In the genomic region with DNA sequence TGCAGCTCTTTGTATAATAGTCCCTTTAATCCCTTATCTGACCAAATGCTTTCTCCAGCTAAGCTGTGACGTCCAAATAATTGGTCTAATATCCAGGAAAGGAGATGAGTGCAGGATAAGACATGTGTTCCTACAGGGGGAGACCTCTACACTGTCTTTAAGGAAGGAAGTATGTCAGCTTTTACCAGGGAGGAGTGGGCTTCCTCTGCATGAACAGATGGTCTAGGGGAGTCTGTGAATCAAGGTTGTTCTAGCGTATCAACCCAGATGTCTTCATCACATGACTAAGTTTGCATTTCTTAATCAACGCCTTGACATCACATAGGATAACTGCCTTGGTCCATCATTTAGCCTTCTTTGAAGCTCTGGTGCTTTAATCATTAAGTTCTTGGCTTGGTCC, we compare ENCODE assay signal across 14 cellular contexts.
A peak's percentile ranks its signal among the peaks of the same experiment; 100 is the strongest.
DNase-seq lines count a peak whose midpoint lies in the region; ATAC-seq lines count a peak whose summit lies in the region.
"Had no signal": no experiment of that assay in that cellular context is flagged by ENCODE, and none has a peak within 500 bp of the region (broad histone marks: within the 10 kb centered on the region; RNA-seq: fewer than 3 reads in every experiment).

No MANE protein-coding gene starts in this region.

- CTCF ChIA-PET in activated naive CD4-positive, alpha-beta T cell treated with anti-CD3 and anti-CD28 coated beads for 36 hours (lab: Charles Lee), result no interaction called here

- H3K4me1 Mint-ChIP-seq in activated naive CD4-positive, alpha-beta T cell treated with anti-CD3 and anti-CD28 coated beads for 36 hours (ENCODE audit: low read depth), result no peaks in the 10 kb centered on the region
- H3K4me1 Mint-ChIP-seq: CD4-positive, CD25-positive, alpha-beta regulatory T cell; GM23338 had no signal

- H3K36me3 Mint-ChIP-seq in activated naive CD4-positive, alpha-beta T cell treated with anti-CD3 and anti-CD28 coated beads for 36 hours (ENCODE audit: low read depth), result no peaks in the 10 kb centered on the region
- H3K36me3 Mint-ChIP-seq: CD4-positive, CD25-positive, alpha-beta regulatory T cell had no signal

- no peaks in the 10 kb centered on the region for H3K9me3 Mint-ChIP-seq in activated naive CD4-positive, alpha-beta T cell treated with anti-CD3 and anti-CD28 coated beads for 36 hours

- intact Hi-C loops in activated naive CD4-positive, alpha-beta T cell treated with anti-CD3 and anti-CD28 coated beads for 36 hours (cut with micrococcal nuclease), result no loop called here

- peak; percentile 7 for DNase-seq in DMS 273 (lab: John Stamatoyannopoulos, UW; ENCODE audit: unreplicated experiment)
- DNase-seq in DMS 273 treated with DMSO at 0.1 percent for 48 hours (lab: John Stamatoyannopoulos, UW), result no peak
- peak; percentile 61 for DNase-seq in NCI-H446 treated with DMSO at 0.1 percent for 48 hours (lab: John Stamatoyannopoulos, UW)
- peak; percentile 95 for DNase-seq in NCI-H82 treated with DMSO at 0.1 percent for 48 hours (lab: John Stamatoyannopoulos, UW; ENCODE audit: unreplicated experiment)
- DNase-seq in left lobe of liver (ENCODE audit: low spot score), result no peak
- no peak for DNase-seq in activated naive CD4-positive, alpha-beta T cell treated with anti-CD3 and anti-CD28 coated beads for 36 hours
- no peak for DNase-seq in anterior cingulate cortex (lab: John Stamatoyannopoulos, UW)
- DNase-seq: CD4-positive, CD25-positive, alpha-beta regulatory T cell; DMS79; H7 had no signal

- H3K4me3 Mint-ChIP-seq in activated naive CD4-positive, alpha-beta T cell treated with anti-CD3 and anti-CD28 coated beads for 36 hours, result no peak overlapping the region
- H3K4me3 Mint-ChIP-seq: CD4-positive, CD25-positive, alpha-beta regulatory T cell; GM23338; IgD-negative memory B cell had no signal

- no peak overlapping the region for H3K27ac Mint-ChIP-seq in activated naive CD4-positive, alpha-beta T cell treated with anti-CD3 and anti-CD28 coated beads for 36 hours
- H3K27ac Mint-ChIP-seq: CD4-positive, CD25-positive, alpha-beta regulatory T cell; GM23338; IgD-negative memory B cell had no signal

- ATAC-seq in left lobe of liver, result no peak
- no peak for ATAC-seq in HG02938 (IDR thresholded peaks at IDR 0.05; ENCODE audit: unreplicated experiment)
- ATAC-seq: GM12878, GM23338 had no signal

- H3K27me3 Mint-ChIP-seq in activated naive CD4-positive, alpha-beta T cell treated with anti-CD3 and anti-CD28 coated beads for 36 hours (ENCODE audit: low read depth), result no peaks in the 10 kb centered on the region
- H3K27me3 Mint-ChIP-seq: CD4-positive, CD25-positive, alpha-beta regulatory T cell; IgD-negative memory B cell had no signal

Comparison
In these comparisons a context has a peak if more than half of its experiments do, and no peak if none do; other contexts are left out.
1. DNase-seq: peak in DMS 273 (single experiment), NCI-H446 treated with DMSO at 0.1 percent for 48 hours (single experiment) and NCI-H82 treated with DMSO at 0.1 percent for 48 hours (single experiment); none in DMS 273 treated with DMSO at 0.1 percent for 48 hours (single experiment), left lobe of liver (single experiment), activated naive CD4-positive, alpha-beta T cell treated with anti-CD3 and anti-CD28 coated beads for 36 hours (single experiment) and anterior cingulate cortex (0 of 58).